In genomic region chr7:104980969-104981670, GRCh38 we compare ENCODE assay signal across 8 cellular contexts. TPM values are rescaled to one million over a fixed set of nuclear protein-coding genes. Genes with fewer than 3 reads are reported as not detected.
DNase-seq lines count a peak whose midpoint lies in the region; ATAC-seq and TF ChIP-seq lines count a peak whose summit lies in the region.

No MANE protein-coding gene starts in this region.

- ATAC-seq in aorta (ENCODE audit: low FRiP score) (no peak), GM19452 (IDR thresholded peaks at IDR 0.05; ENCODE audit: unreplicated experiment) (no peak), GM21825 (IDR thresholded peaks at IDR 0.05; ENCODE audit: unreplicated experiment) (no peak)

- peaks cover 8% of the 10 kb centered on the region for H3K79me1 ChIP-seq in mesenchymal stem cell (replicated peaks; ENCODE audit: low read length, poor library complexity, severe bottlenecking)

- no peak overlapping the region for H2BK15ac ChIP-seq in mesenchymal stem cell (ENCODE audit: low read depth, poor library complexity, severe bottlenecking)

- H3K9me3 ChIP-seq in HUES48 (ENCODE audit: control insufficient read depth, insufficient read depth, low read length) (no peaks in the 10 kb centered on the region), breast epithelium (no peaks in the 10 kb centered on the region), mesenchymal stem cell (ENCODE audit: control insufficient read depth, low read length) (no peaks in the 10 kb centered on the region), aorta (ENCODE audit: control insufficient read depth, low read length) (no peaks in the 10 kb centered on the region)

- intact Hi-C loops in breast epithelium (cut with DNase I; ENCODE audit: low total_unique reads) = no loop called here
- intact Hi-C loops in aorta (cut with DNase I) = loop anchor here (5.0 kb wide), 4 partner anchors 34 to 121 kb away; no protein-coding TSS in a partner anchor

- H3K23ac ChIP-seq in mesenchymal stem cell (ENCODE audit: low read length in 2 of 2) = no peak overlapping the region

- H2AFZ ChIP-seq in mesenchymal stem cell (ENCODE audit: low read depth, low read length) = no peak overlapping the region

- H3K4me2 ChIP-seq in mesenchymal stem cell (ENCODE audit: low read length, poor library complexity, severe bottlenecking) = no peak overlapping the region

- no peak overlapping the region for H3K9ac ChIP-seq in HUES48 (ENCODE audit: low read depth, low read length)
- H3K9ac ChIP-seq in mesenchymal stem cell (ENCODE audit: low read length) = peak overlapping the region; percentile 98

- peak; percentile 67 to 84 (median 73) for TF ChIP-seq CTCF in breast epithelium (IDR thresholded peaks at IDR 0.05)

- no peak overlapping the region for H4K8ac ChIP-seq in mesenchymal stem cell (ENCODE audit: low read length)

- H3K18ac ChIP-seq in mesenchymal stem cell (ENCODE audit: low read depth in 1 of 2, low read length in 2 of 2) = no peak overlapping the region

- H3K36me3 ChIP-seq in HUES48 (ENCODE audit: control insufficient read depth, insufficient read depth, low read length) (peaks cover 3% of the 10 kb centered on the region; the same call in 1 of the 2 replicates), breast epithelium (no peaks in the 10 kb centered on the region), mesenchymal stem cell (ENCODE audit: control insufficient read depth in 1 of 2, insufficient read depth in 2 of 2, low read depth in 1 of 2, low read length in 2 of 2) (peaks cover 0 to 35% of the 10 kb centered on the region in 2 experiments), aorta (ENCODE audit: control insufficient read depth in 1 of 2, insufficient read depth in 2 of 2, low read length in 1 of 2) (no peaks in the 10 kb centered on the region)

- H2AK5ac ChIP-seq in mesenchymal stem cell (ENCODE audit: low read length, severe bottlenecking) = no peak overlapping the region

- no peak overlapping the region for H2BK120ac ChIP-seq in mesenchymal stem cell (ENCODE audit: low read depth, low read length)

- H3K27ac ChIP-seq in HUES48 (ENCODE audit: low read depth, low read length) = peak overlapping the region; percentile 95
- H3K27ac ChIP-seq in breast epithelium = peak overlapping the region; percentile 59 to 100
- no peak overlapping the region for H3K27ac ChIP-seq in mesenchymal stem cell (ENCODE audit: low read length, poor library complexity, severe bottlenecking)
- H3K27ac ChIP-seq in aorta (ENCODE audit: low read depth in 1 of 2, low read length in 2 of 2) = no peak overlapping the region

- no peak overlapping the region for H3K4me3 ChIP-seq in HUES48 (ENCODE audit: low read depth, low read length)
- no peak overlapping the region for H3K4me3 ChIP-seq in breast epithelium
- no peak overlapping the region for H3K4me3 ChIP-seq in mesenchymal stem cell (ENCODE audit: insufficient read depth in 1 of 2, low read depth in 1 of 2, low read length in 2 of 2)
- H3K4me3 ChIP-seq in aorta (ENCODE audit: low read length in 2 of 2) = no peak overlapping the region

- no peak overlapping the region for H2BK5ac ChIP-seq in mesenchymal stem cell (ENCODE audit: low read depth, low read length, poor library complexity, severe bottlenecking)

- DNase-seq in DMS114 treated with DMSO at 0.1 percent for 48 hours (lab: John Stamatoyannopoulos, UW; ENCODE audit: unreplicated experiment) (peak; percentile 68), NOMO-1 treated with DMSO at 0.1 percent for 48 hours (lab: John Stamatoyannopoulos, UW; ENCODE audit: unreplicated experiment) (peak; percentile 43), breast epithelium (ENCODE audit: low spot score in 2 of 2) (no peak), mesenchymal stem cell (peak; percentile 70), aorta (no peak)

- H3K4ac ChIP-seq in mesenchymal stem cell (ENCODE audit: low read depth in 1 of 2, low read length in 2 of 2) = no peak overlapping the region

- H4K91ac ChIP-seq in mesenchymal stem cell (ENCODE audit: low read length) = no peak overlapping the region

- H3K14ac ChIP-seq in mesenchymal stem cell (ENCODE audit: low read length in 2 of 2) = no peak overlapping the region

- WGBS in mesenchymal stem cell = no CpG with 5 or more reads among the region's 4 CpGs
- WGBS in aorta, 2 donors = 18 to 20% methylated on average over 4 of the region's 4 CpGs

- H3K27me3 ChIP-seq in HUES48 (ENCODE audit: control insufficient read depth, insufficient read depth, low read length) (no peaks in the 10 kb centered on the region), breast epithelium (no peaks in the 10 kb centered on the region), mesenchymal stem cell (ENCODE audit: control insufficient read depth in 1 of 2, insufficient read depth in 1 of 2, low read length in 2 of 2) (no peaks in the 10 kb centered on the region), aorta (ENCODE audit: control insufficient read depth in 1 of 2, insufficient read depth in 2 of 2, low read length in 1 of 2) (no peaks in the 10 kb centered on the region)

- TF ChIP-seq POLR2A in breast epithelium (IDR thresholded peaks at IDR 0.05) = no peak

- no peak overlapping the region for H2BK12ac ChIP-seq in mesenchymal stem cell (ENCODE audit: low read length in 2 of 2)

- H3K4me1 ChIP-seq in HUES48 (ENCODE audit: control insufficient read depth, insufficient read depth, low read length) (peaks cover 37% of the 10 kb centered on the region), breast epithelium (peaks cover 6 to 22% of the 10 kb centered on the region in 2 donors), mesenchymal stem cell (ENCODE audit: control insufficient read depth, insufficient read depth, low read depth, low read length) (peaks cover 11% of the 10 kb centered on the region), aorta (ENCODE audit: control insufficient read depth in 1 of 2, insufficient read depth in 2 of 2, low read length in 2 of 2) (peaks cover 8 to 21% of the 10 kb centered on the region in 2 donors)

RNA-seq across cellular contexts. Expression of gene KMT2E, which starts 32.9 kb away (rescaled TPM):
- total RNA-seq in breast epithelium (100 to 1,000 TPM in 2 of 3 donors, 10 to 100 TPM in 1; 88.2 to 184 (median 168) TPM), aorta (100 to 1,000 TPM; 143 to 156 TPM)
- polyA plus RNA-seq in mesenchymal stem cell (2013, experiment 1 of 2) = 37.5 TPM
- polyA plus RNA-seq in mesenchymal stem cell (2013, experiment 2 of 2) = 35.8 TPM
- polyA plus RNA-seq in aorta = 10 to 100 TPM; 16.5 to 25.4 TPM

Comparison
In these comparisons a context has a peak if more than half of its experiments do, and no peak if none do; other contexts are left out.
1. DNase-seq: peak in DMS114 treated with DMSO at 0.1 percent for 48 hours (single experiment), NOMO-1 treated with DMSO at 0.1 percent for 48 hours (single experiment) and mesenchymal stem cell (single experiment); none in breast epithelium (0 of 2) and aorta (0 of 2).
2. H3K27ac ChIP-seq: peak in HUES48 (single experiment) and breast epithelium (2 of 2); none in mesenchymal stem cell (single experiment) and aorta (0 of 2).